In the genomic region with DNA sequence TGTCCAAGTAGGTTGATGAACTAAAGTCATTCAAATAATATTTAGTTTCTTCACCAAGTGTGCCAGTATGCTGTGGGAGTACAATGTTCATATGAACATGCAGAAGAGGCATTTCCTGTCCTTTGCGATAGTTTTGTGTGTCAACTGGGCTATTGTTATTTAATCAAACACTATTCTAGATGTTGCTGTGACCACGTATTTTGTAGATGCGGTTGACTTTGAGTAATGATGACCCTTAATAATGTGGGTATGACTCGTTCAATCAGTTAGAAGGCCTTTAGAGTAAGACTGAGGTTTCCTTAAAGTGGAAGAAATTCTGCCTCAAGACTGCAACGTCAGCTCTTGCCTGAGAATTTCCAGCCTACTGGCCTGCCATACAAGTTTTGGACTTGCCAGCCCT, we compare ENCODE assay signal across 1 cellular context.
TF ChIP-seq lines count a peak whose summit lies in the region.

No MANE protein-coding gene starts in this region.

TF ChIP-seq in H1, 55 proteins besides CTCF, POLR2A, EP300 and RAD21:
- TF ChIP-seq JUND (IDR thresholded peaks at IDR 0.05; ENCODE audit: low read length) (no peak), HDAC6 (IDR thresholded peaks at IDR 0.05; ENCODE audit: low read depth, low read length) (no peak), GTF2F1 (IDR thresholded peaks at IDR 0.05; ENCODE audit: borderline replicate concordance, low read depth, low read length) (no peak), CHD2 (IDR thresholded peaks at IDR 0.05; ENCODE audit: low read length) (no peak), SP1 (IDR thresholded peaks at IDR 0.05; ENCODE audit: low read depth, low read length) (no peak), RBBP5 (IDR thresholded peaks at IDR 0.05; ENCODE audit: borderline replicate concordance, low read depth, low read length) (no peak), NANOG (IDR thresholded peaks at IDR 0.05; ENCODE audit: insufficient read depth, low read depth, low read length, poor library complexity, severe bottlenecking) (no peak), KDM1A (IDR thresholded peaks at IDR 0.05; ENCODE audit: borderline replicate concordance, low read length) (no peak), CBX8 (IDR thresholded peaks at IDR 0.05; ENCODE audit: borderline replicate concordance, low read depth, low read length) (no peak)
